Comparison of ENCODE assay signal across 2 cellular contexts in the genomic region with DNA sequence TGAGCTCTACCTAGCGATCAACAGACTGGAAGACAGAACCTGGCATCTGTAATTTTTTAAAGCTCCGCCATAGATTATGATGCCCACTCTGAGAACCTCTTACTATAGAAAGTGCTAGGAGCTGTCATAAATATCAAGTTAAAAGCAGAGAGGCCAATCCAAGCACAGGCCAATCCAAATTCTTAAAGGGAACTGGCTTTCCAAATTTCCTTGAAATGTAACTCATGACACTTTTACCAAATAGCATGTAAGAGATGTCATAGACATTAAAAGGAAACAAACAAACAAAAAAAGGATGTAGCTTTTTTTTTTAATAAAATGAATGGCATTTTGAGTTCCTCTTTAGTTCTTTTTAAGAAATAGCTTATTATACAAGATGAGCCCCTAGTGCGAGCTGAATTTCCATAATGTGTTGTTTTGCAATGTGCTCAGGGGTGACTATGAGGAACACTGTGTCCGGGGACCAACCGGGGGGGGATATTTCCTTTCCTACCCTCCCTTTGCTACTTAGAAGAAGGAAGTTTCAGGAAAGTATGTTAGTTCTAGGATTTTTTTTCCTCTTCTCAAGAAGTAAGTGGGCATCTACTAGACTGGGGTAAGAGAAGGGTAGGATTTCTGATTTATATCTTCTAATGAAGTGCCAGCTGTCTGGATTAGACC.
TF ChIP-seq lines count a peak whose summit lies in the region.

No MANE protein-coding gene starts in this region.

TF ChIP-seq in SK-N-SH, 30 proteins besides CTCF, POLR2A, EP300 and RAD21 (continued from another document):
- TF ChIP-seq, protein P1, sequence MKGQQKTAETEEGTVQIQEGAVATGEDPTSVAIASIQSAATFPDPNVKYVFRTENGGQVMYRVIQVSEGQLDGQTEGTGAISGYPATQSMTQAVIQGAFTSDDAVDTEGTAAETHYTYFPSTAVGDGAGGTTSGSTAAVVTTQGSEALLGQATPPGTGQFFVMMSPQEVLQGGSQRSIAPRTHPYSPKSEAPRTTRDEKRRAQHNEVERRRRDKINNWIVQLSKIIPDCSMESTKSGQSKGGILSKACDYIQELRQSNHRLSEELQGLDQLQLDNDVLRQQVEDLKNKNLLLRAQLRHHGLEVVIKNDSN (IDR thresholded peaks at IDR 0.05; ENCODE audit: borderline replicate concordance, low read depth), result no peak
- TF ChIP-seq, protein P2, sequence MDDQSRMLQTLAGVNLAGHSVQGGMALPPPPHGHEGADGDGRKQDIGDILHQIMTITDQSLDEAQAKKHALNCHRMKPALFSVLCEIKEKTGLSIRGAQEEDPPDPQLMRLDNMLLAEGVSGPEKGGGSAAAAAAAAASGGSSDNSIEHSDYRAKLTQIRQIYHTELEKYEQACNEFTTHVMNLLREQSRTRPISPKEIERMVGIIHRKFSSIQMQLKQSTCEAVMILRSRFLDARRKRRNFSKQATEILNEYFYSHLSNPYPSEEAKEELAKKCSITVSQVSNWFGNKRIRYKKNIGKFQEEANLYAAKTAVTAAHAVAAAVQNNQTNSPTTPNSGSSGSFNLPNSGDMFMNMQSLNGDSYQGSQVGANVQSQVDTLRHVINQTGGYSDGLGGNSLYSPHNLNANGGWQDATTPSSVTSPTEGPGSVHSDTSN (IDR thresholded peaks at IDR 0.05), result no peak
- TF ChIP-seq, protein P3, sequence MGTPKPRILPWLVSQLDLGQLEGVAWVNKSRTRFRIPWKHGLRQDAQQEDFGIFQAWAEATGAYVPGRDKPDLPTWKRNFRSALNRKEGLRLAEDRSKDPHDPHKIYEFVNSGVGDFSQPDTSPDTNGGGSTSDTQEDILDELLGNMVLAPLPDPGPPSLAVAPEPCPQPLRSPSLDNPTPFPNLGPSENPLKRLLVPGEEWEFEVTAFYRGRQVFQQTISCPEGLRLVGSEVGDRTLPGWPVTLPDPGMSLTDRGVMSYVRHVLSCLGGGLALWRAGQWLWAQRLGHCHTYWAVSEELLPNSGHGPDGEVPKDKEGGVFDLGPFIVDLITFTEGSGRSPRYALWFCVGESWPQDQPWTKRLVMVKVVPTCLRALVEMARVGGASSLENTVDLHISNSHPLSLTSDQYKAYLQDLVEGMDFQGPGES (IDR thresholded peaks at IDR 0.05; ENCODE audit: low read depth, low read length), result no peak
- TF ChIP-seq, protein P4, sequence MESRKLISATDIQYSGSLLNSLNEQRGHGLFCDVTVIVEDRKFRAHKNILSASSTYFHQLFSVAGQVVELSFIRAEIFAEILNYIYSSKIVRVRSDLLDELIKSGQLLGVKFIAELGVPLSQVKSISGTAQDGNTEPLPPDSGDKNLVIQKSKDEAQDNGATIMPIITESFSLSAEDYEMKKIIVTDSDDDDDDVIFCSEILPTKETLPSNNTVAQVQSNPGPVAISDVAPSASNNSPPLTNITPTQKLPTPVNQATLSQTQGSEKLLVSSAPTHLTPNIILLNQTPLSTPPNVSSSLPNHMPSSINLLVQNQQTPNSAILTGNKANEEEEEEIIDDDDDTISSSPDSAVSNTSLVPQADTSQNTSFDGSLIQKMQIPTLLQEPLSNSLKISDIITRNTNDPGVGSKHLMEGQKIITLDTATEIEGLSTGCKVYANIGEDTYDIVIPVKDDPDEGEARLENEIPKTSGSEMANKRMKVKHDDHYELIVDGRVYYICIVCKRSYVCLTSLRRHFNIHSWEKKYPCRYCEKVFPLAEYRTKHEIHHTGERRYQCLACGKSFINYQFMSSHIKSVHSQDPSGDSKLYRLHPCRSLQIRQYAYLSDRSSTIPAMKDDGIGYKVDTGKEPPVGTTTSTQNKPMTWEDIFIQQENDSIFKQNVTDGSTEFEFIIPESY (IDR thresholded peaks at IDR 0.05; ENCODE audit: borderline replicate concordance, low read depth), result no peak
- no peak for TF ChIP-seq NFIC (IDR thresholded peaks at IDR 0.05; ENCODE audit: borderline replicate concordance)

TF ChIP-seq in SK-N-SH treated with all-trans-retinoic acid at 6 μM for 48 hours, 23 proteins besides CTCF, POLR2A, EP300 and RAD21 (continued from another document):
- TF ChIP-seq, protein P5, sequence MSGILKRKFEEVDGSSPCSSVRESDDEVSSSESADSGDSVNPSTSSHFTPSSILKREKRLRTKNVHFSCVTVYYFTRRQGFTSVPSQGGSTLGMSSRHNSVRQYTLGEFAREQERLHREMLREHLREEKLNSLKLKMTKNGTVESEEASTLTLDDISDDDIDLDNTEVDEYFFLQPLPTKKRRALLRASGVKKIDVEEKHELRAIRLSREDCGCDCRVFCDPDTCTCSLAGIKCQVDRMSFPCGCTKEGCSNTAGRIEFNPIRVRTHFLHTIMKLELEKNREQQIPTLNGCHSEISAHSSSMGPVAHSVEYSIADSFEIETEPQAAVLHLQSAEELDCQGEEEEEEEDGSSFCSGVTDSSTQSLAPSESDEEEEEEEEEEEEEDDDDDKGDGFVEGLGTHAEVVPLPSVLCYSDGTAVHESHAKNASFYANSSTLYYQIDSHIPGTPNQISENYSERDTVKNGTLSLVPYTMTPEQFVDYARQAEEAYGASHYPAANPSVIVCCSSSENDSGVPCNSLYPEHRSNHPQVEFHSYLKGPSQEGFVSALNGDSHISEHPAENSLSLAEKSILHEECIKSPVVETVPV (CRISPR knock-in tag; IDR thresholded peaks at IDR 0.05), result no peak
- TF ChIP-seq ZFP3 (CRISPR knock-in tag; IDR thresholded peaks at IDR 0.05), result no peak
- TF ChIP-seq ZNF8 (CRISPR knock-in tag; IDR thresholded peaks at IDR 0.05), result no peak
- TF ChIP-seq CSDC2 (CRISPR knock-in tag; IDR thresholded peaks at IDR 0.05), result no peak
- TF ChIP-seq SNAI2 (CRISPR knock-in tag; IDR thresholded peaks at IDR 0.05), result no peak
- no peak for TF ChIP-seq GLIS3 (CRISPR knock-in tag; IDR thresholded peaks at IDR 0.05)
- no peak for TF ChIP-seq ZFP30 (CRISPR knock-in tag; IDR thresholded peaks at IDR 0.05)
- no peak for TF ChIP-seq BACH2 (CRISPR knock-in tag; IDR thresholded peaks at IDR 0.05; ENCODE audit: borderline replicate concordance)
- TF ChIP-seq PPARA (CRISPR knock-in tag; IDR thresholded peaks at IDR 0.05; ENCODE audit: borderline replicate concordance), result no peak
- TF ChIP-seq, protein P6, sequence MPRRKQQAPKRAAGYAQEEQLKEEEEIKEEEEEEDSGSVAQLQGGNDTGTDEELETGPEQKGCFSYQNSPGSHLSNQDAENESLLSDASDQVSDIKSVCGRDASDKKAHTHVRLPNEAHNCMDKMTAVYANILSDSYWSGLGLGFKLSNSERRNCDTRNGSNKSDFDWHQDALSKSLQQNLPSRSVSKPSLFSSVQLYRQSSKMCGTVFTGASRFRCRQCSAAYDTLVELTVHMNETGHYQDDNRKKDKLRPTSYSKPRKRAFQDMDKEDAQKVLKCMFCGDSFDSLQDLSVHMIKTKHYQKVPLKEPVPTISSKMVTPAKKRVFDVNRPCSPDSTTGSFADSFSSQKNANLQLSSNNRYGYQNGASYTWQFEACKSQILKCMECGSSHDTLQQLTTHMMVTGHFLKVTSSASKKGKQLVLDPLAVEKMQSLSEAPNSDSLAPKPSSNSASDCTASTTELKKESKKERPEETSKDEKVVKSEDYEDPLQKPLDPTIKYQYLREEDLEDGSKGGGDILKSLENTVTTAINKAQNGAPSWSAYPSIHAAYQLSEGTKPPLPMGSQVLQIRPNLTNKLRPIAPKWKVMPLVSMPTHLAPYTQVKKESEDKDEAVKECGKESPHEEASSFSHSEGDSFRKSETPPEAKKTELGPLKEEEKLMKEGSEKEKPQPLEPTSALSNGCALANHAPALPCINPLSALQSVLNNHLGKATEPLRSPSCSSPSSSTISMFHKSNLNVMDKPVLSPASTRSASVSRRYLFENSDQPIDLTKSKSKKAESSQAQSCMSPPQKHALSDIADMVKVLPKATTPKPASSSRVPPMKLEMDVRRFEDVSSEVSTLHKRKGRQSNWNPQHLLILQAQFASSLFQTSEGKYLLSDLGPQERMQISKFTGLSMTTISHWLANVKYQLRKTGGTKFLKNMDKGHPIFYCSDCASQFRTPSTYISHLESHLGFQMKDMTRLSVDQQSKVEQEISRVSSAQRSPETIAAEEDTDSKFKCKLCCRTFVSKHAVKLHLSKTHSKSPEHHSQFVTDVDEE (CRISPR knock-in tag; IDR thresholded peaks at IDR 0.05), result no peak
- TF ChIP-seq, protein P7, sequence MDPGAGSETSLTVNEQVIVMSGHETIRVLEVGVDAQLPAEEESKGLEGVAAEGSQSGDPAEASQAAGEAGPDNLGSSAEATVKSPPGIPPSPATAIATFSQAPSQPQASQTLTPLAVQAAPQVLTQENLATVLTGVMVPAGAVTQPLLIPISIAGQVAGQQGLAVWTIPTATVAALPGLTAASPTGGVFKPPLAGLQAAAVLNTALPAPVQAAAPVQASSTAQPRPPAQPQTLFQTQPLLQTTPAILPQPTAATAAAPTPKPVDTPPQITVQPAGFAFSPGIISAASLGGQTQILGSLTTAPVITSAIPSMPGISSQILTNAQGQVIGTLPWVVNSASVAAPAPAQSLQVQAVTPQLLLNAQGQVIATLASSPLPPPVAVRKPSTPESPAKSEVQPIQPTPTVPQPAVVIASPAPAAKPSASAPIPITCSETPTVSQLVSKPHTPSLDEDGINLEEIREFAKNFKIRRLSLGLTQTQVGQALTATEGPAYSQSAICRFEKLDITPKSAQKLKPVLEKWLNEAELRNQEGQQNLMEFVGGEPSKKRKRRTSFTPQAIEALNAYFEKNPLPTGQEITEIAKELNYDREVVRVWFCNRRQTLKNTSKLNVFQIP (CRISPR knock-in tag; IDR thresholded peaks at IDR 0.05; ENCODE audit: borderline replicate concordance, low read depth), result no peak
